ENCODE assay signal across 8 cellular contexts in genomic region chr13:99199541-99200432, GRCh38. TPM values are rescaled to one million over a fixed set of nuclear protein-coding genes. Genes with fewer than 3 reads are reported as not detected.
DNase-seq lines count a peak whose midpoint lies in the region; ATAC-seq and TF ChIP-seq lines count a peak whose summit lies in the region.

No MANE protein-coding gene starts in this region.

- H3K36me3 Mint-ChIP-seq in activated CD8-positive, alpha-beta T cell treated with anti-CD3 and anti-CD28 coated beads, Interleukin-2, amount 10 ng/mL, durations not matched to agents 7 days and 5 days (ENCODE audit: low read depth): peaks cover 24% of the 10 kb centered on the region

- no peaks in the 10 kb centered on the region for H3K27me3 ChIP-seq in right atrium auricular region

- H3K4me3 ChIP-seq in right atrium auricular region: peak overlapping the region; percentile 93 to 95
- H3K4me3 ChIP-seq in skin epidermis: peak overlapping the region; percentile 71 to 99 (median 85)

- H3K4me1 ChIP-seq in right atrium auricular region: peaks cover 0 to 30% of the 10 kb centered on the region in 2 donors

- POLR2A ChIA-PET in activated CD8-positive, alpha-beta T cell treated with anti-CD3 and anti-CD28 coated beads, Interleukin-2, amount 10 ng/mL, durations not matched to agents 7 days and 5 days (lab: Charles Lee): interaction anchor here (0.7 to 6.0 kb wide), 32 partner anchors 7 to 1862 kb away, joined by 3 to 84 read pairs (median 5); partner anchors contain the start of genes GPR18, GPR183 and TM9SF2

- H3K27ac ChIP-seq in right atrium auricular region (peak overlapping the region; percentile 94 to 97), skin epidermis (peak overlapping the region; percentile 91 to 100 (median 97))

- peak; percentile 2 for ATAC-seq in HG03103 (IDR thresholded peaks at IDR 0.05; ENCODE audit: low read depth, unreplicated experiment)
- ATAC-seq in activated CD8-positive, alpha-beta T cell treated with anti-CD3 and anti-CD28 coated beads, Interleukin-2, amount 10 ng/mL, durations not matched to agents 7 days and 5 days: no peak

- H3K9me3 ChIP-seq in right atrium auricular region: no peaks in the 10 kb centered on the region

- H3K4me3 Mint-ChIP-seq in activated CD8-positive, alpha-beta T cell treated with anti-CD3 and anti-CD28 coated beads, Interleukin-2, amount 10 ng/mL, durations not matched to agents 7 days and 5 days: peak overlapping the region; percentile 97

- H3K4me1 Mint-ChIP-seq in activated CD8-positive, alpha-beta T cell treated with anti-CD3 and anti-CD28 coated beads, Interleukin-2, amount 10 ng/mL, durations not matched to agents 7 days and 5 days (ENCODE audit: low read depth): peaks cover 56% of the 10 kb centered on the region

- CTCF ChIA-PET in activated CD8-positive, alpha-beta T cell treated with anti-CD3 and anti-CD28 coated beads, Interleukin-2, amount 10 ng/mL, durations not matched to agents 7 days and 5 days (lab: Charles Lee): interaction anchor here (0.7 to 12.5 kb wide), 13 partner anchors 12 to 171 kb away, joined by 3 to 219 read pairs (median 4); partner anchors contain the start of genes GPR18 and GPR183

- peak overlapping the region; percentile 97 for H3K27ac Mint-ChIP-seq in activated CD8-positive, alpha-beta T cell treated with anti-CD3 and anti-CD28 coated beads, Interleukin-2, amount 10 ng/mL, durations not matched to agents 7 days and 5 days

- H3K9me3 Mint-ChIP-seq in activated CD8-positive, alpha-beta T cell treated with anti-CD3 and anti-CD28 coated beads, Interleukin-2, amount 10 ng/mL, durations not matched to agents 7 days and 5 days (ENCODE audit: insufficient read depth): no peaks in the 10 kb centered on the region

- no peak for TF ChIP-seq CTCF in right atrium auricular region (IDR thresholded peaks at IDR 0.05)

- DNase-seq in NCI-H1417 (lab: John Stamatoyannopoulos, UW) (peak in 2 of 3 experiments; percentile 65 to 70), NCI-H1417 treated with DMSO at 0.1 percent for 48 hours (lab: John Stamatoyannopoulos, UW) (no peak), right atrium auricular region (ENCODE audit: low spot score) (peak; percentile 60), SKM-1 treated with dmso at 0.1 percent for 144 hours (lab: John Stamatoyannopoulos, UW; ENCODE audit: unreplicated experiment) (no peak), NCI-H1930 (lab: John Stamatoyannopoulos, UW) (no peak)
- DNase-seq in activated CD8-positive, alpha-beta T cell treated with anti-CD3 and anti-CD28 coated beads, Interleukin-2, amount 10 ng/mL, durations not matched to agents 7 days and 5 days: peak; percentile 10

- no peaks in the 10 kb centered on the region for H3K36me3 ChIP-seq in right atrium auricular region

- no peaks in the 10 kb centered on the region for H3K27me3 Mint-ChIP-seq in activated CD8-positive, alpha-beta T cell treated with anti-CD3 and anti-CD28 coated beads, Interleukin-2, amount 10 ng/mL, durations not matched to agents 7 days and 5 days (ENCODE audit: low read depth)

RNA-seq across cellular contexts. Expression of gene UBAC2, which starts 0.9 kb away (rescaled TPM):
- 10 to 100 TPM; 67.4 to 71.2 TPM for total RNA-seq in activated CD8-positive, alpha-beta T cell treated with anti-CD3 and anti-CD28 coated beads, Interleukin-2, amount 10 ng/mL, durations not matched to agents 7 days and 5 days
- total RNA-seq in right atrium auricular region: 10 to 100 TPM; 47.5 to 50.7 TPM

RNA-seq across cellular contexts. Expression of gene GPR18, which starts 58.4 kb away (rescaled TPM):
- total RNA-seq in activated CD8-positive, alpha-beta T cell treated with anti-CD3 and anti-CD28 coated beads, Interleukin-2, amount 10 ng/mL, durations not matched to agents 7 days and 5 days: 10 to 100 TPM; 16.2 to 16.6 TPM
- total RNA-seq in right atrium auricular region: under 1 TPM in 1 of 2 donors, not detected in 1; 0.28 TPM

Comparison
In these comparisons a context has a peak if more than half of its experiments do, and no peak if none do; other contexts are left out.
1. DNase-seq: peak in NCI-H1417 (2 of 3), activated CD8-positive, alpha-beta T cell treated with anti-CD3 and anti-CD28 coated beads, Interleukin-2, amount 10 ng/mL, durations not matched to agents 7 days and 5 days (single experiment) and right atrium auricular region (single experiment); none in NCI-H1417 treated with DMSO at 0.1 percent for 48 hours (single experiment), SKM-1 treated with dmso at 0.1 percent for 144 hours (single experiment) and NCI-H1930 (0 of 2).
2. RNA of gene GPR18, which starts 58.4 kb away (total RNA-seq): 16.2 to 16.6 TPM in activated CD8-positive, alpha-beta T cell treated with anti-CD3 and anti-CD28 coated beads, Interleukin-2, amount 10 ng/mL, durations not matched to agents 7 days and 5 days; 0.28 TPM in right atrium auricular region; every median in the first group is over 10 times any median in the second.